In genomic region chr2:194566907-194567660, GRCh38 we compare ENCODE assay signal across 17 cellular contexts.
DNase-seq lines count a peak whose midpoint lies in the region; ATAC-seq, FAIRE-seq and TF ChIP-seq lines count a peak whose summit lies in the region.
"Had no signal": no experiment of that assay in that cellular context is flagged by ENCODE, and none has a peak within 500 bp of the region (broad histone marks: within the 10 kb centered on the region; RNA-seq: fewer than 3 reads in every experiment).

No MANE protein-coding gene starts in this region.

- no peaks in the 10 kb centered on the region for H3K9me3 ChIP-seq in lower lobe of right lung
- H3K9me3 ChIP-seq: adrenal gland, SK-N-SH, uterus had no signal

- intact Hi-C loops in lower lobe of right lung (cut with DNase I): no loop called here

- ATAC-seq in GM19452 (IDR thresholded peaks at IDR 0.05; ENCODE audit: unreplicated experiment) (peak; percentile 90), HG02678 (IDR thresholded peaks at IDR 0.05; ENCODE audit: unreplicated experiment) (peak; percentile 86), HG03196 (IDR thresholded peaks at IDR 0.05; ENCODE audit: unreplicated experiment) (peak; percentile 95), lower lobe of right lung (no peak)
- ATAC-seq: HCT116 had no signal

- DNase-seq in GM18507 (ENCODE audit: extremely low spot score, insufficient read length, low read depth): no peak
- no peak for DNase-seq in hippocampal formation (lab: John Stamatoyannopoulos, UW)
- DNase-seq in epidermal melanocyte (ENCODE audit: insufficient read length, low spot score): no peak
- no peak for DNase-seq in GM12892 (ENCODE audit: insufficient read length)
- DNase-seq in lower lobe of right lung: no peak
- DNase-seq: ACHN, adrenal gland, Calu3, midbrain, NCI-H2081, SK-N-SH, spleen, uterus had no signal

- no peaks in the 10 kb centered on the region for H3K4me1 ChIP-seq in lower lobe of right lung
- H3K4me1 ChIP-seq: adrenal gland, spleen, uterus had no signal

- H3K27ac ChIP-seq in lower lobe of right lung: no peak overlapping the region
- H3K27ac ChIP-seq: adrenal gland, spleen, uterus had no signal

- no peak for TF ChIP-seq POLR2A in GM12892 (IDR thresholded peaks at IDR 0.05; ENCODE audit: low read depth, low read length)

- no peak overlapping the region for H3K4me3 ChIP-seq in lower lobe of right lung
- H3K4me3 ChIP-seq: adrenal gland, spleen, uterus had no signal

- H3K36me3 ChIP-seq in lower lobe of right lung: no peaks in the 10 kb centered on the region
- H3K36me3 ChIP-seq: adrenal gland, spleen, uterus had no signal

- no peaks in the 10 kb centered on the region for H3K27me3 ChIP-seq in lower lobe of right lung (ENCODE audit: low read depth)
- H3K27me3 ChIP-seq: adrenal gland, spleen, uterus had no signal

- FAIRE-seq in GM18507 (lab: Jason Lieb, UNC) (peak; percentile 18), GM12892 (lab: Jason Lieb, UNC) (no peak)

- no peak for TF ChIP-seq CTCF in lower lobe of right lung (IDR thresholded peaks at IDR 0.05)

Comparison
In these comparisons a context has a peak if more than half of its experiments do, and no peak if none do; other contexts are left out.
1. ATAC-seq: peak in GM19452 (single experiment), HG02678 (single experiment) and HG03196 (single experiment); none in lower lobe of right lung (0 of 2).